Comparison of ENCODE assay signal across 1 cellular context in the genomic region with DNA sequence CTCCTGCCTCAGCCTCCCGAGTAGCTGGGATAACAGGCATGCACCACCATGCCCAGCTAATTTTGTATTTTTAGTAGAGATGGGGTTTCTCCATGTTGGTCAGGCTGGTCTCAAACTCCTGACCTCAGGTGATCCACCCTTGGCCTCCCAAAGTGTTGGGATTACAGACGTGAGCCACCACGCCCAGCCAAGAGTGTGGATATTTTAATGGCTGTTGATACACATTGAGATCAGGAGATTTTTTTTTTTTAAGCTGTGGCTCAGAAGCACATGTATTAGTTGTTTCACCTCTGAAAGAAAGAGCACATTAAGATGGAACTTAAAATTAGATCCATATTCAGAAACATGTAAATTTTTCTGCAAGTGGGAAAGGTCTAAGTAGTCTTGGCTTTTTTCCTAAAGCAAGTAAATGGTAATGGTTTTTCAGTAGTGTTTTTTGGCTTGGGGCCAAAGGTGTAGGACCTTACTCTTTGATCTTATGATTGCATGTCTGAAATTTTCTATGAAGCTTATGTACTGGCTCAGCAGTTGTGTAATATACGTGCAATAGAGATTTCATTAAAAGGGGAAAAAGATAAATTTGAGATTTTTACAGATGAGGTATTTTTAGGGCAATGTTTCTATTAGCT.
TF ChIP-seq lines count a peak whose summit lies in the region.

No MANE protein-coding gene starts in this region.

TF ChIP-seq in HepG2, 621 proteins besides CTCF, POLR2A, EP300 and RAD21 (continued from another document):
- TF ChIP-seq, protein P1, sequence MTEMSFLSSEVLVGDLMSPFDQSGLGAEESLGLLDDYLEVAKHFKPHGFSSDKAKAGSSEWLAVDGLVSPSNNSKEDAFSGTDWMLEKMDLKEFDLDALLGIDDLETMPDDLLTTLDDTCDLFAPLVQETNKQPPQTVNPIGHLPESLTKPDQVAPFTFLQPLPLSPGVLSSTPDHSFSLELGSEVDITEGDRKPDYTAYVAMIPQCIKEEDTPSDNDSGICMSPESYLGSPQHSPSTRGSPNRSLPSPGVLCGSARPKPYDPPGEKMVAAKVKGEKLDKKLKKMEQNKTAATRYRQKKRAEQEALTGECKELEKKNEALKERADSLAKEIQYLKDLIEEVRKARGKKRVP (CRISPR knock-in tag; IDR thresholded peaks at IDR 0.05): peak in 1 of 2 experiments; percentile 70; a peak in 2 of 4 replicates
- TF ChIP-seq KLF16 (CRISPR knock-in tag; IDR thresholded peaks at IDR 0.05) (no peak), ARNTL (CRISPR knock-in tag; IDR thresholded peaks at IDR 0.05) (no peak), NR2F2 (IDR thresholded peaks at IDR 0.05; ENCODE audit: borderline replicate concordance, low read depth) (peak; percentile 55; the same call in 1 of the 2 replicates), ZNF296 (CRISPR knock-in tag; conservative IDR thresholded peaks at IDR 0.05) (no peak), HNF4G (IDR thresholded peaks at IDR 0.05; ENCODE audit: borderline replicate concordance, low read depth, low read length) (peak; percentile 39; the same call in 1 of the 2 replicates), HNF4G (CRISPR knock-in tag; IDR thresholded peaks at IDR 0.05; ENCODE audit: borderline replicate concordance, low read depth) (no peak), SYNCRIP (IDR thresholded peaks at IDR 0.05; ENCODE audit: insufficient read depth, low read depth, low read length) (no peak), ELF4 (CRISPR knock-in tag; IDR thresholded peaks at IDR 0.05; ENCODE audit: borderline replicate concordance) (no peak)
- TF ChIP-seq, protein P2, sequence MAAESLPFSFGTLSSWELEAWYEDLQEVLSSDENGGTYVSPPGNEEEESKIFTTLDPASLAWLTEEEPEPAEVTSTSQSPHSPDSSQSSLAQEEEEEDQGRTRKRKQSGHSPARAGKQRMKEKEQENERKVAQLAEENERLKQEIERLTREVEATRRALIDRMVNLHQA (CRISPR knock-in tag; IDR thresholded peaks at IDR 0.05): peak; percentile 70; the same call in 1 of the 2 replicates
- TF ChIP-seq, protein P3, sequence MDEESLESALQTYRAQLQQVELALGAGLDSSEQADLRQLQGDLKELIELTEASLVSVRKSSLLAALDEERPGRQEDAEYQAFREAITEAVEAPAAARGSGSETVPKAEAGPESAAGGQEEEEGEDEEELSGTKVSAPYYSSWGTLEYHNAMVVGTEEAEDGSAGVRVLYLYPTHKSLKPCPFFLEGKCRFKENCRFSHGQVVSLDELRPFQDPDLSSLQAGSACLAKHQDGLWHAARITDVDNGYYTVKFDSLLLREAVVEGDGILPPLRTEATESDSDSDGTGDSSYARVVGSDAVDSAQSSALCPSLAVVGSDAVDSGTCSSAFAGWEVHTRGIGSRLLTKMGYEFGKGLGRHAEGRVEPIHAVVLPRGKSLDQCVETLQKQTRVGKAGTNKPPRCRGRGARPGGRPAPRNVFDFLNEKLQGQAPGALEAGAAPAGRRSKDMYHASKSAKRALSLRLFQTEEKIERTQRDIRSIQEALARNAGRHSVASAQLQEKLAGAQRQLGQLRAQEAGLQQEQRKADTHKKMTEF (CRISPR knock-in tag; IDR thresholded peaks at IDR 0.05): peak; percentile 23; the same call in 1 of the 2 replicates
- TF ChIP-seq, protein P4, sequence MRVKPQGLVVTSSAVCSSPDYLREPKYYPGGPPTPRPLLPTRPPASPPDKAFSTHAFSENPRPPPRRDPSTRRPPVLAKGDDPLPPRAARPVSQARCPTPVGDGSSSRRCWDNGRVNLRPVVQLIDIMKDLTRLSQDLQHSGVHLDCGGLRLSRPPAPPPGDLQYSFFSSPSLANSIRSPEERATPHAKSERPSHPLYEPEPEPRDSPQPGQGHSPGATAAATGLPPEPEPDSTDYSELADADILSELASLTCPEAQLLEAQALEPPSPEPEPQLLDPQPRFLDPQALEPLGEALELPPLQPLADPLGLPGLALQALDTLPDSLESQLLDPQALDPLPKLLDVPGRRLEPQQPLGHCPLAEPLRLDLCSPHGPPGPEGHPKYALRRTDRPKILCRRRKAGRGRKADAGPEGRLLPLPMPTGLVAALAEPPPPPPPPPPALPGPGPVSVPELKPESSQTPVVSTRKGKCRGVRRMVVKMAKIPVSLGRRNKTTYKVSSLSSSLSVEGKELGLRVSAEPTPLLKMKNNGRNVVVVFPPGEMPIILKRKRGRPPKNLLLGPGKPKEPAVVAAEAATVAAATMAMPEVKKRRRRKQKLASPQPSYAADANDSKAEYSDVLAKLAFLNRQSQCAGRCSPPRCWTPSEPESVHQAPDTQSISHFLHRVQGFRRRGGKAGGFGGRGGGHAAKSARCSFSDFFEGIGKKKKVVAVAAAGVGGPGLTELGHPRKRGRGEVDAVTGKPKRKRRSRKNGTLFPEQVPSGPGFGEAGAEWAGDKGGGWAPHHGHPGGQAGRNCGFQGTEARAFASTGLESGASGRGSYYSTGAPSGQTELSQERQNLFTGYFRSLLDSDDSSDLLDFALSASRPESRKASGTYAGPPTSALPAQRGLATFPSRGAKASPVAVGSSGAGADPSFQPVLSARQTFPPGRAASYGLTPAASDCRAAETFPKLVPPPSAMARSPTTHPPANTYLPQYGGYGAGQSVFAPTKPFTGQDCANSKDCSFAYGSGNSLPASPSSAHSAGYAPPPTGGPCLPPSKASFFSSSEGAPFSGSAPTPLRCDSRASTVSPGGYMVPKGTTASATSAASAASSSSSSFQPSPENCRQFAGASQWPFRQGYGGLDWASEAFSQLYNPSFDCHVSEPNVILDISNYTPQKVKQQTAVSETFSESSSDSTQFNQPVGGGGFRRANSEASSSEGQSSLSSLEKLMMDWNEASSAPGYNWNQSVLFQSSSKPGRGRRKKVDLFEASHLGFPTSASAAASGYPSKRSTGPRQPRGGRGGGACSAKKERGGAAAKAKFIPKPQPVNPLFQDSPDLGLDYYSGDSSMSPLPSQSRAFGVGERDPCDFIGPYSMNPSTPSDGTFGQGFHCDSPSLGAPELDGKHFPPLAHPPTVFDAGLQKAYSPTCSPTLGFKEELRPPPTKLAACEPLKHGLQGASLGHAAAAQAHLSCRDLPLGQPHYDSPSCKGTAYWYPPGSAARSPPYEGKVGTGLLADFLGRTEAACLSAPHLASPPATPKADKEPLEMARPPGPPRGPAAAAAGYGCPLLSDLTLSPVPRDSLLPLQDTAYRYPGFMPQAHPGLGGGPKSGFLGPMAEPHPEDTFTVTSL (CRISPR knock-in tag; IDR thresholded peaks at IDR 0.05; ENCODE audit: borderline replicate concordance): peak; percentile 28; the same call in 1 of the 2 replicates
TF ChIP-seq in HepG2: peak in this region for 33.
